Comparison of ENCODE assay signal across 21 cellular contexts in genomic region chr1:85375422-85375934, GRCh38.
DNase-seq lines count a peak whose midpoint lies in the region; ATAC-seq, FAIRE-seq and TF ChIP-seq lines count a peak whose summit lies in the region.
"Had no signal": no experiment of that assay in that cellular context is flagged by ENCODE, and none has a peak within 500 bp of the region (broad histone marks: within the 10 kb centered on the region; RNA-seq: fewer than 3 reads in every experiment).

No MANE protein-coding gene starts in this region.

- no peaks in the 10 kb centered on the region for H3K36me3 Mint-ChIP-seq in neural progenitor cell
- H3K36me3 Mint-ChIP-seq: CD8-positive, alpha-beta T cell had no signal

- FAIRE-seq in H54 (lab: Jason Lieb, UNC) (peak; percentile 27), kidney (lab: Jason Lieb, UNC) (peak; percentile 90), HTR-8/SVneo (lab: Jason Lieb, UNC) (no peak)
- FAIRE-seq: D721Med, GM12892, GM18507, H1 had no signal

- peak overlapping the region; percentile 34 for H3K27ac Mint-ChIP-seq in neural progenitor cell
- H3K27ac Mint-ChIP-seq: CD8-positive, alpha-beta T cell had no signal

- no peaks in the 10 kb centered on the region for H3K9me3 Mint-ChIP-seq in neural progenitor cell
- H3K9me3 Mint-ChIP-seq: CD8-positive, alpha-beta T cell had no signal

- peaks cover 2% of the 10 kb centered on the region for H3K27me3 Mint-ChIP-seq in neural progenitor cell (ENCODE audit: insufficient read depth, low read depth)

- intact Hi-C loops in kidney (cut with DNase I): no loop called here

- H3F3A ChIP-seq in neural progenitor cell (ENCODE audit: low read depth): no peaks in the 10 kb centered on the region

- H3K9me3 ChIP-seq in kidney (ENCODE audit: control insufficient read depth in 1 of 2, low read length in 2 of 2): no peaks in the 10 kb centered on the region
- no peaks in the 10 kb centered on the region for H3K9me3 ChIP-seq in neural progenitor cell (ENCODE audit: low read depth)
- H3K9me3 ChIP-seq: BLaER1 treated with 17β-estradiol and CSF1 and Interleukin-3, amounts not matched to agents 10 nM and 100 nM; SJSA1 had no signal

- H3K4me1 Mint-ChIP-seq in neural progenitor cell: peaks cover 12% of the 10 kb centered on the region

- H3K4me3 ChIP-seq in kidney (ENCODE audit: low read length in 2 of 2) (peak overlapping the region; percentile 17 to 33), neural progenitor cell (no peak overlapping the region)
- H3K4me3 ChIP-seq: BLaER1 treated with 17β-estradiol and CSF1 and Interleukin-3, amounts not matched to agents 10 nM and 100 nM; PC-9; SJSA1 had no signal

- no peak for TF ChIP-seq POLR2A in H54 (IDR thresholded peaks at IDR 0.05; ENCODE audit: low read depth, low read length)

- no peak; the same call in 2 of the 3 replicates for ATAC-seq in SK-N-SH treated with all-trans-retinoic acid at 6 μM for 48 hours
- ATAC-seq: CD8-positive, alpha-beta T cell had no signal

- H3K4me3 Mint-ChIP-seq in neural progenitor cell: no peak overlapping the region
- H3K4me3 Mint-ChIP-seq: CD8-positive, alpha-beta T cell had no signal

- peaks cover 14 to 45% of the 10 kb centered on the region in 2 donors for H3K4me1 ChIP-seq in kidney (ENCODE audit: control insufficient read depth in 1 of 2, insufficient read depth in 1 of 2, low read depth in 1 of 2, low read length in 2 of 2)
- H3K4me1 ChIP-seq in neural progenitor cell: peaks cover 19% of the 10 kb centered on the region

- H3K36me3 ChIP-seq in kidney (ENCODE audit: control insufficient read depth in 1 of 2, insufficient read depth in 2 of 2, low read length in 2 of 2) (no peaks in the 10 kb centered on the region), neural progenitor cell (no peaks in the 10 kb centered on the region)
- H3K36me3 ChIP-seq: BLaER1 treated with 17β-estradiol and CSF1 and Interleukin-3, amounts not matched to agents 10 nM and 100 nM had no signal

- no peaks in the 10 kb centered on the region for H3K27me3 ChIP-seq in neural progenitor cell
- H3K27me3 ChIP-seq: BLaER1 treated with 17β-estradiol and CSF1 and Interleukin-3, amounts not matched to agents 10 nM and 100 nM; SJSA1 had no signal

- H3K4me2 ChIP-seq in neural progenitor cell: no peak overlapping the region
- H3K4me2 ChIP-seq: BLaER1 treated with 17β-estradiol and CSF1 and Interleukin-3, amounts not matched to agents 10 nM and 100 nM; KMS-11; PC-9 had no signal

- H2AFZ ChIP-seq in neural progenitor cell (replicated peaks): no peak overlapping the region
- H2AFZ ChIP-seq: PC-9 had no signal

- H3K79me2 ChIP-seq in neural progenitor cell (ENCODE audit: low read depth): no peaks in the 10 kb centered on the region

- no peaks in the 10 kb centered on the region for H4K20me1 ChIP-seq in neural progenitor cell (ENCODE audit: low read depth)
- H4K20me1 ChIP-seq: BLaER1 treated with 17β-estradiol and CSF1 and Interleukin-3, amounts not matched to agents 10 nM and 100 nM had no signal

- DNase-seq in H54 (ENCODE audit: insufficient read length, low spot score) (no peak), kidney (no peak), neural progenitor cell (ENCODE audit: low spot score) (no peak), activated T-cell treated with anti-CD3 and anti-CD28 coated beads for 4 hours (no peak), NCI-H1436 treated with DMSO at 0.1 percent for 48 hours (lab: John Stamatoyannopoulos, UW) (no peak), NCI-H1694 (lab: John Stamatoyannopoulos, UW) (no peak), HTR-8/SVneo (ENCODE audit: insufficient read length, low spot score) (no peak)
- DNase-seq: CD8-positive, alpha-beta T cell; MV-4-11; NCI-H1930; NCI-H345; NCI-H524 treated with DMSO at 0.1 percent for 48 hours; PC-9 had no signal

- H3K27ac ChIP-seq in kidney (ENCODE audit: low read depth in 2 of 2, low read length in 2 of 2) (peak overlapping the region; percentile 73 to 74), neural progenitor cell (no peak overlapping the region)
- H3K27ac ChIP-seq: BLaER1 treated with 17β-estradiol and CSF1 and Interleukin-3, amounts not matched to agents 10 nM and 100 nM; KMS-11; PC-9; SJSA1 had no signal

- TF ChIP-seq CTCF in kidney (IDR thresholded peaks at IDR 0.05; ENCODE audit: borderline replicate concordance, extremely low read depth, insufficient read depth): no peak
- no peak for TF ChIP-seq CTCF in neural progenitor cell (IDR thresholded peaks at IDR 0.05)

- H3K9ac ChIP-seq in kidney (ENCODE audit: low read length in 2 of 2) (peak overlapping the region in 1 of 2 donors; percentile 5), neural progenitor cell (no peak overlapping the region)
- H3K9ac ChIP-seq: BLaER1 treated with 17β-estradiol and CSF1 and Interleukin-3, amounts not matched to agents 10 nM and 100 nM; KMS-11 had no signal

TF ChIP-seq in SK-N-SH treated with all-trans-retinoic acid at 6 μM for 48 hours, 23 proteins besides CTCF, POLR2A, EP300 and RAD21:
- TF ChIP-seq ARNTL (CRISPR knock-in tag; IDR thresholded peaks at IDR 0.05; ENCODE audit: borderline replicate concordance, low read depth): no peak
- peak; percentile 68 for TF ChIP-seq ISL1 (CRISPR knock-in tag; IDR thresholded peaks at IDR 0.05)
- TF ChIP-seq OSR1 (CRISPR knock-in tag; IDR thresholded peaks at IDR 0.05): no peak
- no peak for TF ChIP-seq ESRRG (CRISPR knock-in tag; IDR thresholded peaks at IDR 0.05)
- no peak for TF ChIP-seq TOX (CRISPR knock-in tag; IDR thresholded peaks at IDR 0.05; ENCODE audit: borderline replicate concordance)
- TF ChIP-seq TSHZ2 (CRISPR knock-in tag; IDR thresholded peaks at IDR 0.05): no peak
- no peak for TF ChIP-seq CSRNP3 (CRISPR knock-in tag; IDR thresholded peaks at IDR 0.05)
- 0 out of 2 replicates have a peak, but pooled peaks have one; percentile 41 for TF ChIP-seq CSDC2 (CRISPR knock-in tag; IDR thresholded peaks at IDR 0.05)
- TF ChIP-seq ZNF8 (CRISPR knock-in tag; IDR thresholded peaks at IDR 0.05): no peak
- no peak for TF ChIP-seq PATZ1 (CRISPR knock-in tag; IDR thresholded peaks at IDR 0.05; ENCODE audit: borderline replicate concordance)
